ENCODE assay signal across 8 cellular contexts in the genomic region with DNA sequence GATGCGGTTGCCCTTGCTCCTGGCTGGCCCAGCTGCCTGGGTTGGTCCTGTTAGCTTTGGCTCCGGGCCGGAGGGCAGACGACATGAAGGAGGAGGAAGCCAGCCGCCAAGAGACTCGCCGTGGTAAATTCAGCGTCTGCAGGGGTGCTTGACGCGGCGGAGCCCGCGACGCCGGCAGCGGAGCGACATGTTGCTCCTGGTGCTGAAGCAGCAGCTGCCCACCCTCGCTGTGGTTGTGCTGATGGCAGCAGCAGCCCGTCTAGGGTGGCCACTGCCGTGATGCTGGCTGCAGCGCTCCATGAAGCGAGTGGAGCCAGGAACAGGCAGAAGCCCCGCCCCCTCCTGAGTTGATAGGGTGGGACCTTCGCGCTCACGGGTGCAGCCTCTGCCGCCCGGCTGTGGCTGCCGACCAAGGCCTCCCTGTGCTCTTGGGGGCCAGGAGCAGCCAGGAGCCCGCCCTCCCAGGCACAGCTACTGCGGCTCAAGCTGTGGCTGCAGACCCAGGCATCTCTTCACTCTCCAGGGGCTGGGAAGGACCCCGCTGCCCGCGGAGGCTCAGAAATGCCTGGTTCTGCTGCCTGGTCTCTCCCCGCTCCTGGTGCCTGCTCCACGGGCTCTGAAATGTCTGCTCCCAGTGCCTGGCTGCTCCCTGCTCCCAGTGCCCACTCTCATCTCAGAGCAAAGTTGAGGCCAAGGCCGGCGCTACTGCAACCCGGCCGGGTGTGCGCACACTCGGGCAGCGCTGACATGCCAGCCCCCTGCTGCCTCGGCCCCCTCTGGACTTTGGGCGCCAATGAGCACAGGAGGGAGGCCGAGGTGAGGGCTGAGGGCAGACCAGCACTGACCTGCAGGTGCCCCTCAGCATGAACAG. TPM values are rescaled to one million over a fixed set of nuclear protein-coding genes. Genes with fewer than 3 reads are reported as not detected.
DNase-seq lines count a peak whose midpoint lies in the region; ATAC-seq and TF ChIP-seq lines count a peak whose summit lies in the region.

No MANE protein-coding gene starts in this region.

- H2AFZ ChIP-seq in IMR-90 (replicated peaks; ENCODE audit: low read length, poor library complexity): peak overlapping the region; percentile 99
- H2AFZ ChIP-seq in PC-3 (ENCODE audit: low read length): peak overlapping the region; percentile 80

- peak overlapping the region; percentile 84 for H3K4ac ChIP-seq in IMR-90 (ENCODE audit: low read depth, low read length)

- peaks cover 22 to 49% (median 48%) of the 10 kb centered on the region in 4 donors for H3K4me1 Mint-ChIP-seq in naive thymus-derived CD8-positive, alpha-beta T cell

- H4K5ac ChIP-seq in IMR-90 (ENCODE audit: low read depth, low read length): peak overlapping the region; percentile 42

- H2BK5ac ChIP-seq in IMR-90 (ENCODE audit: low read depth, low read length, poor library complexity, severe bottlenecking): peak overlapping the region; percentile 35

- no peak for TF ChIP-seq POLR2A in IMR-90 (IDR thresholded peaks at IDR 0.05; ENCODE audit: low read depth, low read length)

- no peaks in the 10 kb centered on the region for H3K9me3 Mint-ChIP-seq in naive thymus-derived CD8-positive, alpha-beta T cell

- peak overlapping the region; percentile 8; the same call in 1 of the 2 replicates for H3K18ac ChIP-seq in IMR-90 (ENCODE audit: low read depth, low read length)

- H3K9me2 ChIP-seq in PC-3 (replicated peaks; ENCODE audit: low read length): no peaks in the 10 kb centered on the region

- H4K20me1 ChIP-seq in IMR-90 (ENCODE audit: insufficient read depth, low read length): no peaks in the 10 kb centered on the region
- no peaks in the 10 kb centered on the region for H4K20me1 ChIP-seq in PC-3 (ENCODE audit: low read length)

- H3K9ac ChIP-seq in IMR-90 (ENCODE audit: low read depth, low read length) (peak overlapping the region; percentile 53), PC-3 (ENCODE audit: low read length) (peak overlapping the region; percentile 12; the same call in 1 of the 2 replicates)

- peak overlapping the region; percentile 82 for H2BK120ac ChIP-seq in IMR-90 (ENCODE audit: low read depth, low read length)

- peak overlapping the region; percentile 69 for H3K23ac ChIP-seq in IMR-90 (ENCODE audit: low read depth, low read length)

- no peak for TF ChIP-seq CTCF in IMR-90 (conservative IDR thresholded peaks at IDR 0.05; ENCODE audit: low read depth, low read length)
- no peak for TF ChIP-seq CTCF in PC-3 (conservative IDR thresholded peaks at IDR 0.05; ENCODE audit: low read depth, low read length)

- CTCF ChIA-PET in IMR-90 (lab: Yijun Ruan, JAX) (no interaction called here), PC-3 (lab: Charles Lee) (no interaction called here)

- in situ Hi-C loops in IMR-90 (cut with MboI; ENCODE audit: low sequenced_read_pairs): no loop called here

- peak overlapping the region; percentile 8; the same call in 1 of the 2 replicates for H3K27ac ChIP-seq in IMR-90 (ENCODE audit: insufficient read depth, low read length)
- H3K27ac ChIP-seq in PC-3 (ENCODE audit: low read length): no peak overlapping the region

- H3K4me2 ChIP-seq in IMR-90 (ENCODE audit: low read depth, low read length) (peak overlapping the region; percentile 86), PC-3 (ENCODE audit: low read length) (peak overlapping the region; percentile 85)

- H3K4me1 ChIP-seq in IMR-90 (ENCODE audit: control insufficient read depth, insufficient read depth, low read length) (peaks cover 10% of the 10 kb centered on the region), PC-3 (ENCODE audit: insufficient read depth, low read length) (peaks cover 19% of the 10 kb centered on the region)

- H3K79me2 ChIP-seq in PC-3 (ENCODE audit: low read length): peaks cover 4% of the 10 kb centered on the region

- H3K4me3 Mint-ChIP-seq in naive thymus-derived CD8-positive, alpha-beta T cell: peak overlapping the region; percentile 76 to 94 (median 92)

- H2AK5ac ChIP-seq in IMR-90 (ENCODE audit: low read depth, low read length): peak overlapping the region; percentile 28; the same call in 1 of the 2 replicates

- H2BK20ac ChIP-seq in IMR-90 (ENCODE audit: low read depth, low read length): peak overlapping the region; percentile 25; the same call in 1 of the 2 replicates

- H3K79me1 ChIP-seq in IMR-90 (ENCODE audit: low read depth in 1 of 2, low read length in 2 of 2): peaks cover 4 to 7% of the 10 kb centered on the region in 2 experiments; a peak in 3 of 4 replicates

- H3K27ac Mint-ChIP-seq in naive thymus-derived CD8-positive, alpha-beta T cell: peak overlapping the region; percentile 73 to 98 (median 92)

- no peaks in the 10 kb centered on the region for H3K27me3 Mint-ChIP-seq in naive thymus-derived CD8-positive, alpha-beta T cell

- POLR2A ChIA-PET in IMR-90 (lab: Charles Lee; ENCODE audit: unreplicated experiment) (no interaction called here), PC-3 (lab: Charles Lee; ENCODE audit: unreplicated experiment) (interaction anchor here (1.5 kb wide), 1 partner anchor 10 kb away, joined by 3 read pairs; no protein-coding TSS in a partner anchor)
- POLR2A ChIA-PET in naive thymus-derived CD8-positive, alpha-beta T cell (lab: Charles Lee): interaction anchor here (0.9 to 3.3 kb wide), 6 partner anchors 10 to 45 kb away, joined by 3 to 35 read pairs (median 14); a partner anchor contains a TSS

- no peaks in the 10 kb centered on the region for H3K27me3 ChIP-seq in IMR-90 (ENCODE audit: control insufficient read depth, insufficient read depth, low read length)
- H3K27me3 ChIP-seq in PC-3 (ENCODE audit: low read length): no peaks in the 10 kb centered on the region

- dilution Hi-C loops in IMR-90 (cut with HindIII; ENCODE audit: low sequenced_read_pairs, unreplicated experiment): no loop called here

- peak overlapping the region; percentile 48 for H4K91ac ChIP-seq in IMR-90 (ENCODE audit: insufficient read depth, low read depth, low read length)

- no peaks in the 10 kb centered on the region for H3F3A ChIP-seq in PC-3 (ENCODE audit: low read length, unreplicated experiment)

- H3K36me3 ChIP-seq in IMR-90 (ENCODE audit: control insufficient read depth, insufficient read depth, low read length) (no peaks in the 10 kb centered on the region), PC-3 (ENCODE audit: low read depth, low read length) (no peaks in the 10 kb centered on the region)

- H3K56ac ChIP-seq in IMR-90 (ENCODE audit: extremely low read depth, insufficient read depth, low read length): no peak overlapping the region

- H3K36me3 Mint-ChIP-seq in naive thymus-derived CD8-positive, alpha-beta T cell: no peaks in the 10 kb centered on the region

- BruUV-seq in IMR-90 (replicated peaks; lab: Mats Ljungman, UMichigan) (no TSS peak), PC-3 (replicated peaks; lab: Mats Ljungman, UMichigan) (no TSS peak)

- peak overlapping the region; percentile 81 for H3K14ac ChIP-seq in IMR-90 (replicated peaks; ENCODE audit: low read depth, low read length)

- ATAC-seq in GM21576 (IDR thresholded peaks at IDR 0.05; ENCODE audit: unreplicated experiment) (peak; percentile 71), IMR-90 (ENCODE audit: low read depth) (peak; percentile 80), PC-3 (peak; percentile 72)
- ATAC-seq in naive thymus-derived CD8-positive, alpha-beta T cell: peak; percentile 53 to 73

- peaks cover 10% of the 10 kb centered on the region; the same call in 1 of the 2 replicates for H3K9me1 ChIP-seq in IMR-90 (ENCODE audit: insufficient read depth, low read length)

- intact Hi-C loops in IMR-90 (cut with micrococcal nuclease) (no loop called here), PC-3 (cut with micrococcal nuclease) (loop anchor here (1.0 kb wide), 1 partner anchor 10 kb away; no protein-coding TSS in a partner anchor)

- peak overlapping the region; percentile 69 to 85; a peak in 3 of 4 replicates for H4K8ac ChIP-seq in IMR-90 (ENCODE audit: low read depth in 2 of 2, low read length in 2 of 2)

- H3K9me3 ChIP-seq in IMR-90 (ENCODE audit: control insufficient read depth, insufficient read depth, low read length) (no peaks in the 10 kb centered on the region), PC-3 (ENCODE audit: low read length) (no peaks in the 10 kb centered on the region)

- DNase-seq in DMS153 (lab: John Stamatoyannopoulos, UW): peak; percentile 88
- peak; percentile 47 for DNase-seq in IMR-90
- peak; percentile 80 for DNase-seq in PC-3
- peak; percentile 87 for DNase-seq in activated T-cell treated with anti-CD3 and anti-CD28 coated beads, Interleukin-2, amount 50 U/mL, for 48 hours
- peak; percentile 66 for DNase-seq in fibroblast of gingiva (ENCODE audit: low read depth)
- peak; percentile 67 to 89 (median 77) for DNase-seq in naive thymus-derived CD8-positive, alpha-beta T cell
- peak; percentile 81 for DNase-seq in stimulated activated naive CD4-positive, alpha-beta T cell treated with Interleukin-2 at 50 U/mL for 16 hours (lab: John Stamatoyannopoulos, UW)

- peak overlapping the region; percentile 92 for H2AK9ac ChIP-seq in IMR-90 (replicated peaks; ENCODE audit: low read depth, low read length, poor library complexity)

- H2BK15ac ChIP-seq in IMR-90 (ENCODE audit: low read depth, low read length): no peak overlapping the region

- H3K4me3 ChIP-seq in IMR-90 (ENCODE audit: insufficient read depth, low read depth, low read length) (peak overlapping the region; percentile 62), PC-3 (ENCODE audit: low read length) (peak overlapping the region; percentile 66)

- WGBS in IMR-90 (ENCODE audit: extremely low coverage in 2 of 2, insufficient read length in 1 of 2), 2 experiments: 10% methylated on average over 31 of the region's 46 CpGs; no CpG with 5 or more reads in 1 of the 2 experiments

- no peak for TF ChIP-seq RAD21 in IMR-90 (IDR thresholded peaks at IDR 0.05; ENCODE audit: low read length)

RNA-seq across cellular contexts. Expression of a gene that starts 4.4 kb away (rescaled TPM):
- total RNA-seq in IMR-90 (2012; rRNA removed) (6.9 and 7.3 TPM in 2 replicates), PC-3 (2014; rRNA removed) (71.9 and 85.4 TPM in 2 replicates)
- 50.4 and 51.5 TPM in 2 replicates for polyA plus RNA-seq in IMR-90 (2012; rRNA removed)
- 19.6 and 20.7 TPM in 2 replicates for polyA plus RNA-seq in IMR-90 (2012; cell fraction: cytosol; rRNA removed)
- 340 and 590 TPM in 2 replicates for polyA plus RNA-seq in IMR-90 (2012; cell fraction: nucleus; rRNA removed; ENCODE audit: low replicate concordance)
- total RNA-seq in naive thymus-derived CD8-positive, alpha-beta T cell: 10 to 100 TPM; 68.9 to 69.6 TPM
- 1 to 10 TPM; 5.2 to 9.3 (median 5.9) TPM for polyA plus RNA-seq in naive thymus-derived CD8-positive, alpha-beta T cell

RNA-seq across cellular contexts. Expression of a gene that starts 25.2 kb away (rescaled TPM):
- total RNA-seq in IMR-90 (2012; rRNA removed) (6.6 and 6.9 TPM in 2 replicates), PC-3 (2014; rRNA removed) (83.9 and 89.4 TPM in 2 replicates)
- 12.6 and 16.2 TPM in 2 replicates for polyA plus RNA-seq in IMR-90 (2012; rRNA removed)
- 10.4 and 15.2 TPM in 2 replicates for polyA plus RNA-seq in IMR-90 (2012; cell fraction: cytosol; rRNA removed)
- polyA plus RNA-seq in IMR-90 (2012; cell fraction: nucleus; rRNA removed; ENCODE audit: low replicate concordance): 16.8 and 30.7 TPM in 2 replicates
- total RNA-seq in naive thymus-derived CD8-positive, alpha-beta T cell: 10 to 100 TPM; 35.8 to 37.2 TPM
- polyA plus RNA-seq in naive thymus-derived CD8-positive, alpha-beta T cell: 10 to 100 TPM; 17.9 to 25.6 (median 19.6) TPM

RNA-seq across cellular contexts. Expression of a gene that starts 37.5 kb away (rescaled TPM):
- 23.3 and 25.0 TPM in 2 replicates for total RNA-seq in IMR-90 (2012; rRNA removed)
- polyA plus RNA-seq in IMR-90 (2012; rRNA removed): 35.6 and 35.9 TPM in 2 replicates
- 29.6 TPM in 2 replicates for polyA plus RNA-seq in IMR-90 (2012; cell fraction: cytosol; rRNA removed)
- 49.6 and 76.9 TPM in 2 replicates for polyA plus RNA-seq in IMR-90 (2012; cell fraction: nucleus; rRNA removed; ENCODE audit: low replicate concordance)
- total RNA-seq in PC-3 (2014; rRNA removed): 63.5 and 70.6 TPM in 2 replicates
- total RNA-seq in naive thymus-derived CD8-positive, alpha-beta T cell: 10 to 100 TPM; 28.5 to 29.9 TPM
- polyA plus RNA-seq in naive thymus-derived CD8-positive, alpha-beta T cell: 1 to 10 TPM; 1.6 to 3.5 (median 2.6) TPM

RNA-seq across cellular contexts. Expression of a gene that starts 42.8 kb away (rescaled TPM):
- total RNA-seq in IMR-90 (2012; rRNA removed) (6.7 and 6.8 TPM in 2 replicates), PC-3 (2014; rRNA removed) (6.5 and 9.2 TPM in 2 replicates)
- polyA plus RNA-seq in IMR-90 (2012; rRNA removed): 4.8 TPM in 2 replicates
- polyA plus RNA-seq in IMR-90 (2012; cell fraction: cytosol; rRNA removed): 1.5 and 1.6 TPM in 2 replicates
- polyA plus RNA-seq in IMR-90 (2012; cell fraction: nucleus; rRNA removed; ENCODE audit: low replicate concordance): 7.1 and 14.8 TPM in 2 replicates
- total RNA-seq in naive thymus-derived CD8-positive, alpha-beta T cell: 10 to 100 TPM; 14.3 to 14.5 TPM
- 1 to 10 TPM; 5.3 to 9.9 (median 6.5) TPM for polyA plus RNA-seq in naive thymus-derived CD8-positive, alpha-beta T cell
